Comparison of ENCODE assay signal across 17 cellular contexts in genomic region chr22:47354668-47355387, GRCh38.
"Had no signal": no experiment of that assay in that cellular context is flagged by ENCODE, and none has a peak within 500 bp of the region (broad histone marks: within the 10 kb centered on the region; RNA-seq: fewer than 3 reads in every experiment).

No MANE protein-coding gene starts in this region.

- H3K4me1 Mint-ChIP-seq: activated naive CD4-positive, alpha-beta T cell treated with anti-CD3 and anti-CD28 coated beads, Interleukin-2, amount 50 U/mL, for 24 hours; brain; memory B cell had no signal

- ATAC-seq: activated CD8-positive, alpha-beta T cell treated with anti-CD3 and anti-CD28 coated beads, Interleukin-2, amount 10 ng/mL, durations not matched to agents 7 days and 5 days; effector memory CD8-positive, alpha-beta T cell; gastrocnemius medialis had no signal

- H3K36me3 Mint-ChIP-seq: brain, memory B cell had no signal

- H3K27ac ChIP-seq: esophagus muscularis mucosa, gastrocnemius medialis, thyroid gland had no signal

- H3K27me3 Mint-ChIP-seq: memory B cell had no signal

- H3K27me3 ChIP-seq: gastrocnemius medialis, thyroid gland had no signal

- H3K4me3 ChIP-seq: esophagus muscularis mucosa, gastrocnemius medialis, thyroid gland had no signal

- H3K9me3 ChIP-seq: gastrocnemius medialis, thyroid gland had no signal

- H3K36me3 ChIP-seq: esophagus muscularis mucosa, gastrocnemius medialis, thyroid gland had no signal

- DNase-seq: activated CD4-positive, alpha-beta T cell treated with anti-CD3 and anti-CD28 coated beads for 1 hour; activated CD4-positive, alpha-beta T cell treated with anti-CD3 and anti-CD28 coated beads, Interleukin-2, amount 50 U/mL, for 1 hour; activated CD8-positive, alpha-beta T cell treated with anti-CD3 and anti-CD28 coated beads, Interleukin-2, amount 10 ng/mL, durations not matched to agents 7 days and 5 days; activated gamma-delta T cell treated with Interleukin-2 at 50 U/mL for 16 hours; caudate nucleus; effector memory CD8-positive, alpha-beta T cell; gastrocnemius medialis; hippocampal formation; nucleus accumbens; stimulated activated CD4-positive, alpha-beta T cell treated with anti-CD3 and anti-CD28 coated beads, Interleukin-4, amount 100 ng/mL, for 24 hours; stimulated activated naive CD4-positive, alpha-beta T cell treated with Interleukin-2 at 50 U/mL for 16 hours; T-helper 1 cell; thyroid gland had no signal

- H3K9me3 Mint-ChIP-seq: activated naive CD4-positive, alpha-beta T cell treated with anti-CD3 and anti-CD28 coated beads, Interleukin-2, amount 50 U/mL, for 24 hours had no signal

- H3K4me3 Mint-ChIP-seq: activated CD8-positive, alpha-beta T cell treated with anti-CD3 and anti-CD28 coated beads, Interleukin-2, amount 10 ng/mL, durations not matched to agents 7 days and 5 days; activated naive CD4-positive, alpha-beta T cell treated with anti-CD3 and anti-CD28 coated beads, Interleukin-2, amount 50 U/mL, for 24 hours; brain; effector memory CD8-positive, alpha-beta T cell; memory B cell had no signal

- H3K27ac Mint-ChIP-seq: activated CD8-positive, alpha-beta T cell treated with anti-CD3 and anti-CD28 coated beads, Interleukin-2, amount 10 ng/mL, durations not matched to agents 7 days and 5 days; activated naive CD4-positive, alpha-beta T cell treated with anti-CD3 and anti-CD28 coated beads, Interleukin-2, amount 50 U/mL, for 24 hours; effector memory CD8-positive, alpha-beta T cell; memory B cell had no signal

- H3K4me1 ChIP-seq: esophagus muscularis mucosa, gastrocnemius medialis, thyroid gland had no signal
